In the genomic region with DNA sequence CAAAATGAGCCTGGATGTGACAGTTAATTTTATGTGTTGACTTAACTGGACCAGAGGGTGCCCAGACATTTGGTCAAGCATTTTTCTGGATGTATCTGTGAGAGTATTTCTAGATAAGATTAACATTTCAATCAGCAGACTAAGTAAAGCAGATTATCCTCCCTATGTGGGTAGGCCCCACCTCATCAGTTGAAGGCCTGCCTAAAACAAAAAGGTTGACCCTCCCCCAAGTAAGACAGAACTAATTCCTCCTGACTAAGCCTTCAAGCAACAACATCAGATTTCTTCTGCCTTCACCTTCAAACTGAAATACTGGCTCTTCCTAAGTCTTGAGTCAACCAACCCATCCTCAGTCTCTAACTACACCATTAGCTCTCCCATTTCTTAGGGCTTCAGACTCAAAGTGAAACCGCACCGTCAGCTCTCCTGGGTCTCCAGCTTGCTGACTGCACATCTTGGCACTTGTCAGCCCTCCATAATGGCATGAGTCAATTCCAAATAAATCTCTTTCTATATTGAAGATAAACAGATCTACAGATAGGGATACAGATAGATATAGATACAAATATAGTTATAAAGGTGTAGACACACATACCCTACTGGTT, we compare ENCODE assay signal across 13 cellular contexts. TPM values are rescaled to one million over a fixed set of nuclear protein-coding genes. Genes with fewer than 3 reads are reported as not detected.
DNase-seq lines count a peak whose midpoint lies in the region; ATAC-seq, FAIRE-seq and TF ChIP-seq lines count a peak whose summit lies in the region.
"Had no signal": no experiment of that assay in that cellular context is flagged by ENCODE, and none has a peak within 500 bp of the region (broad histone marks: within the 10 kb centered on the region; RNA-seq: fewer than 3 reads in every experiment).

No MANE protein-coding gene starts in this region.

- no peaks in the 10 kb centered on the region for H3K9me3 Mint-ChIP-seq in activated naive CD8-positive, alpha-beta T cell (ENCODE audit: low read depth)
- H3K9me3 Mint-ChIP-seq in activated naive CD8-positive, alpha-beta T cell treated with anti-CD3 and anti-CD28 coated beads for 36 hours = no peaks in the 10 kb centered on the region
- H3K9me3 Mint-ChIP-seq in T-cell = no peaks in the 10 kb centered on the region
- no peaks in the 10 kb centered on the region for H3K9me3 Mint-ChIP-seq in effector memory CD8-positive, alpha-beta T cell
- H3K9me3 Mint-ChIP-seq: H9; stimulated activated naive B cell treated with anti-CD40 and anti-IgM and Interleukin-4, amounts not matched to agents 10 μg/mL and 1 μg/mL and 100 μg/mL, for 72 hours had no signal

- TF ChIP-seq CTCF in MM.1S (IDR thresholded peaks at IDR 0.05; ENCODE audit: low read length) (no peak), GM12878 (IDR thresholded peaks at IDR 0.05 in 2 of 3, conservative IDR thresholded peaks at IDR 0.05 in 1 of 3; ENCODE audit: control insufficient read depth in 2 of 3, extremely low read depth in 1 of 3, insufficient read depth in 1 of 3, low read depth in 3 of 3, low read length in 3 of 3) (no peak), transverse colon (IDR thresholded peaks at IDR 0.05) (no peak)

- no peak for FAIRE-seq in GM12878 (lab: Jason Lieb, UNC)

- no peaks in the 10 kb centered on the region for H3K27me3 Mint-ChIP-seq in activated naive CD8-positive, alpha-beta T cell
- H3K27me3 Mint-ChIP-seq in activated naive CD8-positive, alpha-beta T cell treated with anti-CD3 and anti-CD28 coated beads for 36 hours = no peaks in the 10 kb centered on the region
- no peaks in the 10 kb centered on the region for H3K27me3 Mint-ChIP-seq in T-cell
- H3K27me3 Mint-ChIP-seq in effector memory CD8-positive, alpha-beta T cell = no peaks in the 10 kb centered on the region
- H3K27me3 Mint-ChIP-seq: stimulated activated naive B cell treated with anti-CD40 and anti-IgM and Interleukin-4, amounts not matched to agents 10 μg/mL and 1 μg/mL and 100 μg/mL, for 72 hours had no signal

- peak overlapping the region; percentile 13 for H3K27ac Mint-ChIP-seq in activated naive CD8-positive, alpha-beta T cell
- H3K27ac Mint-ChIP-seq in activated naive CD8-positive, alpha-beta T cell treated with anti-CD3 and anti-CD28 coated beads for 36 hours = no peak overlapping the region
- H3K27ac Mint-ChIP-seq in T-cell = peak overlapping the region in 1 of 2 donors; percentile 57
- H3K27ac Mint-ChIP-seq in effector memory CD8-positive, alpha-beta T cell = peak overlapping the region in 1 of 2 donors; percentile 64

- BruUV-seq in GM12878 (replicated peaks; lab: Mats Ljungman, UMichigan) = no TSS peak

- H3K4me2 ChIP-seq in MM.1S (ENCODE audit: low read depth, low read length) (no peak overlapping the region; the same call in 1 of the 2 replicates), GM12878 (ENCODE audit: control insufficient read depth, insufficient read depth) (no peak overlapping the region)

- CTCF ChIA-PET in GM12878 (lab: Yijun Ruan, JAX) (interaction anchor here (0.6 to 1.2 kb wide), 2 partner anchors 10 to 74 kb away, joined by 3 read pairs; no protein-coding TSS in a partner anchor), T-cell (lab: Charles Lee) (interaction anchor here in 1 of 2 donors (0.6 kb wide), 1 partner anchor 10 kb away, joined by 5 read pairs; no protein-coding TSS in a partner anchor)

- H3K9me3 ChIP-seq in MM.1S (replicated peaks; ENCODE audit: insufficient read depth, low read length) (no peaks in the 10 kb centered on the region), GM12878 (replicated peaks; ENCODE audit: control insufficient read depth, insufficient read depth, low read length) (peaks cover 1% of the 10 kb centered on the region; the same call in 2 of the 3 replicates), transverse colon (no peaks in the 10 kb centered on the region)

- TF ChIP-seq POLR2A in GM12878 (IDR thresholded peaks at IDR 0.05; ENCODE audit: low read depth, low read length) (no peak), transverse colon (IDR thresholded peaks at IDR 0.05) (no peak)

- POLR2A ChIA-PET in GM12878 (lab: Charles Lee) = interaction anchor here (1.1 kb wide), 1 partner anchor 13 kb away, joined by 3 read pairs; no protein-coding TSS in a partner anchor
- POLR2A ChIA-PET in T-cell (lab: Charles Lee) = no interaction called here

- H3K9me2 ChIP-seq in MM.1S (replicated peaks; ENCODE audit: insufficient read depth, low read length) = no peaks in the 10 kb centered on the region

- TF ChIP-seq EP300 in GM12878 (IDR thresholded peaks at IDR 0.05; ENCODE audit: borderline replicate concordance in 1 of 2, control insufficient read depth in 1 of 2, low read depth in 2 of 2, low read length in 2 of 2) (no peak), transverse colon (IDR thresholded peaks at IDR 0.05; ENCODE audit: low read depth) (no peak)

- SMC1A ChIA-PET in GM12878 (lab: Charles Lee; ENCODE audit: uncharacterized antibody, unreplicated experiment) = interaction anchor here (0.7 to 1.2 kb wide), 3 partner anchors 9 to 44 kb away, joined by 3 to 6 read pairs (median 5); no protein-coding TSS in a partner anchor

- H3K4me1 ChIP-seq in MM.1S (ENCODE audit: low read length) (peaks cover 9% of the 10 kb centered on the region), GM12878 (ENCODE audit: control insufficient read depth, insufficient read depth, low read length) (peaks cover 31% of the 10 kb centered on the region), transverse colon (peaks cover 0 to 9% (median 0%) of the 10 kb centered on the region in 4 donors)

- H3K36me3 ChIP-seq in MM.1S (replicated peaks; ENCODE audit: insufficient read depth, low read length) = no peaks in the 10 kb centered on the region
- H3K36me3 ChIP-seq in GM12878 (ENCODE audit: control insufficient read depth in 2 of 2, insufficient read depth in 2 of 2, low read length in 1 of 2) = no peaks in the 10 kb centered on the region
- H3K36me3 ChIP-seq in transverse colon = no peaks in the 10 kb centered on the region

- no peaks in the 10 kb centered on the region for H4K20me1 ChIP-seq in MM.1S (ENCODE audit: insufficient read depth, low read length)
- H4K20me1 ChIP-seq in GM12878 (ENCODE audit: control insufficient read depth, insufficient read depth) = no peaks in the 10 kb centered on the region

- H3K27me3 ChIP-seq in MM.1S (replicated peaks; ENCODE audit: insufficient read depth, low read length) (no peaks in the 10 kb centered on the region), GM12878 (replicated peaks in 1 of 2; ENCODE audit: control insufficient read depth in 2 of 2, insufficient read depth in 2 of 2, low read length in 1 of 2) (no peaks in the 10 kb centered on the region), transverse colon (no peaks in the 10 kb centered on the region)

- DNase-seq in activated naive CD8-positive, alpha-beta T cell treated with anti-CD3 and anti-CD28 coated beads for 36 hours = no peak
- DNase-seq in MM.1S (peak; percentile 64), GM12878 (ENCODE audit: low read depth, low spot score) (no peak), transverse colon (no peak), T-cell (no peak)
- DNase-seq in stimulated activated CD8-positive, alpha-beta memory T cell treated with anti-CD3 and anti-CD28 coated beads, Interleukin-15, amount 100 ng/mL, for 48 hours (ENCODE audit: low read depth in 2 of 2) = peak; percentile 8 to 31
- no peak for DNase-seq in effector memory CD8-positive, alpha-beta T cell
- DNase-seq: activated gamma-delta T cell treated with Interleukin-2 at 50 U/mL for 16 hours; DND-41; H9; NCI-H510A treated with DMSO at 0.1 percent for 48 hours; stimulated activated naive B cell treated with anti-CD40 and anti-IgM and Interleukin-4, amounts not matched to agents 10 μg/mL and 1 μg/mL and 100 μg/mL, for 72 hours had no signal

- intact Hi-C loops in GM12878 (cut with micrococcal nuclease; ENCODE audit: unreplicated experiment) = no loop called here
- intact Hi-C loops in transverse colon (cut with DNase I; ENCODE audit: low total_unique reads) = no loop called here

- 78% methylated on average over 2 of the region's 2 CpGs for WGBS in GM12878 (ENCODE audit: insufficient coverage, insufficient replicate concordance, low lambda C conversion rate, missing lambda C conversion rate)
- 89% methylated on average over 2 of the region's 2 CpGs; no CpG with 5 or more reads in 1 of the 2 donors for WGBS in transverse colon (ENCODE audit: low coverage in 1 of 2), 2 donors

- RAD21 ChIA-PET in GM12878 (lab: Charles Lee; ENCODE audit: unreplicated experiment) = no interaction called here

- H2AFZ ChIP-seq in MM.1S (ENCODE audit: low read length) (no peak overlapping the region), GM12878 (ENCODE audit: control insufficient read depth, low read depth, low read length) (no peak overlapping the region)

- no peak for TF ChIP-seq RAD21 in GM12878 (IDR thresholded peaks at IDR 0.05; ENCODE audit: insufficient read depth, low read depth, low read length)

- no peak overlapping the region for H3K4me3 Mint-ChIP-seq in activated naive CD8-positive, alpha-beta T cell
- H3K4me3 Mint-ChIP-seq in activated naive CD8-positive, alpha-beta T cell treated with anti-CD3 and anti-CD28 coated beads for 36 hours = no peak overlapping the region
- H3K4me3 Mint-ChIP-seq in T-cell = peak overlapping the region in 1 of 3 donors; percentile 11
- H3K4me3 Mint-ChIP-seq in effector memory CD8-positive, alpha-beta T cell = no peak overlapping the region
- H3K4me3 Mint-ChIP-seq: H9; stimulated activated naive B cell treated with anti-CD40 and anti-IgM and Interleukin-4, amounts not matched to agents 10 μg/mL and 1 μg/mL and 100 μg/mL, for 72 hours had no signal

- in situ Hi-C loops in GM12878 (cut with MboI) (no loop called here), transverse colon (cut with MboI; ENCODE audit: low pct_ligation_motif_present in 1 of 4, low pct_unique_long_range_greater_than_20kb in 1 of 4, low sequenced_read_pairs in 3 of 4) (no loop called here)

- peak; percentile 56 for ATAC-seq in GM12878
- no peak for ATAC-seq in T-cell (replicated peaks in 1 of 4)
- ATAC-seq in effector memory CD8-positive, alpha-beta T cell (replicated peaks) = no peak
- ATAC-seq: stimulated activated naive B cell treated with anti-CD40 and anti-IgM and Interleukin-4, amounts not matched to agents 10 μg/mL and 1 μg/mL and 100 μg/mL, for 72 hours had no signal

- H3K4me3 ChIP-seq in MM.1S (ENCODE audit: low read length) (no peak overlapping the region), GM12878 (no peak overlapping the region), transverse colon (no peak overlapping the region)

- H3K9ac ChIP-seq in MM.1S (ENCODE audit: low read length) (no peak overlapping the region), GM12878 (ENCODE audit: control insufficient read depth, insufficient read depth, low read length) (no peak overlapping the region)

- peaks cover 6% of the 10 kb centered on the region for H3F3A ChIP-seq in MM.1S (ENCODE audit: insufficient read depth, low read length)

- H3K4me1 Mint-ChIP-seq in activated naive CD8-positive, alpha-beta T cell (ENCODE audit: low read depth) = peaks cover 55% of the 10 kb centered on the region
- peaks cover 47% of the 10 kb centered on the region for H3K4me1 Mint-ChIP-seq in activated naive CD8-positive, alpha-beta T cell treated with anti-CD3 and anti-CD28 coated beads for 36 hours
- H3K4me1 Mint-ChIP-seq in T-cell = peaks cover 49 to 59% (median 58%) of the 10 kb centered on the region in 3 donors
- H3K4me1 Mint-ChIP-seq in effector memory CD8-positive, alpha-beta T cell (ENCODE audit: low read depth in 2 of 2) = peaks cover 19 to 43% of the 10 kb centered on the region in 2 donors

- peaks cover 84% of the 10 kb centered on the region for H3K79me2 ChIP-seq in MM.1S (ENCODE audit: low read length)
- H3K79me2 ChIP-seq in GM12878 (ENCODE audit: control insufficient read depth, insufficient read depth, low read length) = peaks cover 80% of the 10 kb centered on the region

- H3K36me3 Mint-ChIP-seq in activated naive CD8-positive, alpha-beta T cell = peaks cover 9% of the 10 kb centered on the region
- peaks cover 15% of the 10 kb centered on the region for H3K36me3 Mint-ChIP-seq in activated naive CD8-positive, alpha-beta T cell treated with anti-CD3 and anti-CD28 coated beads for 36 hours
- peaks cover 11% of the 10 kb centered on the region for H3K36me3 Mint-ChIP-seq in T-cell
- peaks cover 5% of the 10 kb centered on the region for H3K36me3 Mint-ChIP-seq in effector memory CD8-positive, alpha-beta T cell (ENCODE audit: insufficient read depth)

- H3K27ac ChIP-seq in MM.1S (ENCODE audit: low read length) (peak overlapping the region; percentile 7; the same call in 1 of the 2 replicates), GM12878 (ENCODE audit: control insufficient read depth, insufficient read depth) (no peak overlapping the region), transverse colon (no peak overlapping the region)

RNA-seq across cellular contexts. Expression of a gene that starts 47.9 kb away (rescaled TPM):
- total RNA-seq in activated naive CD8-positive, alpha-beta T cell treated with anti-CD3 and anti-CD28 coated beads for 36 hours = 10 to 100 TPM; 62.2 to 62.8 TPM
- 61.0 and 68.9 TPM in 2 replicates for total RNA-seq in GM12878 (2013; cell fraction: nucleolus; rRNA removed)
- total RNA-seq in GM12878 (2014; rRNA removed) (39.5 and 39.8 TPM in 2 replicates), GM12878 (2014; rRNA removed; fragmentation: Illumina TruSeq; extraction: Trizol) (62.6 and 66.1 TPM in 2 replicates), GM12878 (2021) (66.7 and 68.4 TPM in 2 replicates), transverse colon (10 to 100 TPM in 3 of 4 donors, 1 to 10 TPM in 1; 7.5 to 25.1 (median 17.0) TPM), T-cell (10 to 100 TPM; 35.0 to 46.3 (median 41.5) TPM)
- 37.4 TPM for polyA plus RNA-seq in GM12878 (2011; ENCODE audit: low read depth)
- polyA plus RNA-seq in GM12878 (2011; rRNA removed) (79.6 and 91.7 TPM in 2 replicates), GM12878 (2014; fragmentation: Illumina TruSeq; extraction: Trizol) (67.7 and 70.4 TPM in 2 replicates), GM12878 (2014; fragmentation: Nextera tagmentation; extraction: Ambion mirVana) (10 to 100 TPM; 73.9 to 99.1 TPM), GM12878 (2014; rRNA removed) (69.6 and 74.9 TPM in 2 replicates), GM12878 (2016; fragmentation: Nextera tagmentation; extraction: Ambion mirVana) (10 to 100 TPM; 68.2 to 79.9 TPM)
- polyA plus RNA-seq in GM12878 (2011; cell fraction: cytosol; rRNA removed) = 37.9 and 50.4 TPM in 2 replicates
- 44.6 and 47.1 TPM in 2 replicates for polyA plus RNA-seq in GM12878 (2011; cell fraction: nucleus; rRNA removed)
- 42.1 and 51.1 TPM in 2 replicates for polyA plus RNA-seq in GM12878 (2012)
- polyA minus RNA-seq in GM12878 (2011; rRNA and poly(A)+ RNA removed) = 58.7 and 61.4 TPM in 2 replicates
- 21.1 and 23.0 TPM in 2 replicates for polyA minus RNA-seq in GM12878 (2011; cell fraction: cytosol; rRNA and poly(A)+ RNA removed)
- polyA minus RNA-seq in GM12878 (2011; cell fraction: nucleus; rRNA and poly(A)+ RNA removed) = 24.7 and 40.9 TPM in 2 replicates

Comparison
In these comparisons a context has a peak if more than half of its experiments do, and no peak if none do; other contexts are left out.
1. DNase-seq: peak in MM.1S (single experiment) and stimulated activated CD8-positive, alpha-beta memory T cell treated with anti-CD3 and anti-CD28 coated beads, Interleukin-15, amount 100 ng/mL, for 48 hours (2 of 2); none in activated naive CD8-positive, alpha-beta T cell treated with anti-CD3 and anti-CD28 coated beads for 36 hours (single experiment), GM12878 (single experiment), transverse colon (single experiment), T-cell (0 of 34) and effector memory CD8-positive, alpha-beta T cell (0 of 3).